In genomic region chr4:74023709-74024108, GRCh38 we compare ENCODE assay signal across 27 cellular contexts. TPM values are rescaled to one million over a fixed set of nuclear protein-coding genes. Genes with fewer than 3 reads are reported as not detected.
"Had no signal": no experiment of that assay in that cellular context is flagged by ENCODE, and none has a peak within 500 bp of the region (broad histone marks: within the 10 kb centered on the region; RNA-seq: fewer than 3 reads in every experiment).

No MANE protein-coding gene starts in this region.

- DNase-seq: activated B cell treated with CpG ODN at 0.5 μM for 24 hours; activated CD4-positive, alpha-beta T cell treated with anti-CD3 and anti-CD28 coated beads for 1 hour; activated CD4-positive, alpha-beta T cell treated with anti-CD3 and anti-CD28 coated beads, Interleukin-2, amount 10 ng/mL, durations not matched to agents 24 days and 14 days; activated CD4-positive, alpha-beta T cell treated with anti-CD3 and anti-CD28 coated beads, Interleukin-2, amount 50 U/mL, for 48 hours; activated CD8-positive, alpha-beta memory T cell treated with anti-CD3 and anti-CD28 coated beads, Interleukin-2, amount 10 ng/mL, durations not matched to agents 7 days and 5 days; activated effector memory CD4-positive, alpha-beta T cell treated with Interleukin-2 at 50 U/mL for 16 hours; activated naive CD4-positive, alpha-beta T cell treated with Interleukin-2 at 50 U/mL for 16 hours; activated T-cell treated with anti-CD3 and anti-CD28 coated beads, Interleukin-2, amount 50 U/mL, for 24 hours; amygdala; KG1; MG63; NCI-H1105; NCI-H1436; NCI-H1694 treated with DMSO at 0.1 percent for 48 hours; NCI-H2029 treated with DMSO at 0.1 percent for 48 hours; NCI-H446; NCI-H524; PC-9; SIG-M5; T-helper 17 cell; T-helper 9 cell had no signal

- H3K36me3 ChIP-seq: MG63 had no signal

- H3K4me3 ChIP-seq: MG63, PC-9 had no signal

- H3K27ac Mint-ChIP-seq: activated B cell treated with CpG ODN at 0.5 μM for 24 hours; activated CD4-positive, alpha-beta T cell treated with anti-CD3 and anti-CD28 coated beads, Interleukin-2, amount 10 ng/mL, durations not matched to agents 24 days and 14 days; activated CD8-positive, alpha-beta memory T cell treated with anti-CD3 and anti-CD28 coated beads, Interleukin-2, amount 10 ng/mL, durations not matched to agents 7 days and 5 days; activated naive CD8-positive, alpha-beta T cell; activated T-cell treated with anti-CD3 and anti-CD28 coated beads, Interleukin-2, amount 50 U/mL, for 24 hours; activated T-helper 1 cell treated with anti-CD3 and anti-CD28 coated beads, Interleukin-12 subunit alpha, Interleukin-12 subunit beta, Interleukin-2, Interleukin-4 antibody, amounts not matched to agents 30 ng/mL and 10 ng/mL and 1 ng/mL, durations not matched to agents 14 hours and 24 hours and 36 hours; brain; IgD-negative memory B cell; T-helper 17 cell had no signal

- H3K36me3 Mint-ChIP-seq: activated CD8-positive, alpha-beta memory T cell treated with anti-CD3 and anti-CD28 coated beads, Interleukin-2, amount 10 ng/mL, durations not matched to agents 7 days and 5 days; brain; IgD-negative memory B cell had no signal

- ATAC-seq: activated CD8-positive, alpha-beta memory T cell treated with anti-CD3 and anti-CD28 coated beads, Interleukin-2, amount 10 ng/mL, durations not matched to agents 7 days and 5 days; T-helper 17 cell had no signal

- H2AFZ ChIP-seq: PC-9 had no signal

- H3K9me3 Mint-ChIP-seq: activated CD4-positive, alpha-beta T cell treated with anti-CD3 and anti-CD28 coated beads, Interleukin-2, amount 10 ng/mL, durations not matched to agents 24 days and 14 days; activated T-cell treated with anti-CD3 and anti-CD28 coated beads, Interleukin-2, amount 50 U/mL, for 24 hours had no signal

- H3K4me2 ChIP-seq: PC-9 had no signal

- H3K4me3 Mint-ChIP-seq: activated B cell treated with CpG ODN at 0.5 μM for 24 hours; activated CD4-positive, alpha-beta T cell treated with anti-CD3 and anti-CD28 coated beads, Interleukin-2, amount 10 ng/mL, durations not matched to agents 24 days and 14 days; activated CD8-positive, alpha-beta memory T cell treated with anti-CD3 and anti-CD28 coated beads, Interleukin-2, amount 10 ng/mL, durations not matched to agents 7 days and 5 days; activated naive CD8-positive, alpha-beta T cell; activated T-cell treated with anti-CD3 and anti-CD28 coated beads, Interleukin-2, amount 50 U/mL, for 24 hours; activated T-helper 1 cell treated with anti-CD3 and anti-CD28 coated beads, Interleukin-12 subunit alpha, Interleukin-12 subunit beta, Interleukin-2, Interleukin-4 antibody, amounts not matched to agents 30 ng/mL and 10 ng/mL and 1 ng/mL, durations not matched to agents 14 hours and 24 hours and 36 hours; brain; IgD-negative memory B cell; T-helper 17 cell had no signal

- H3K27me3 Mint-ChIP-seq: activated naive CD8-positive, alpha-beta T cell; activated T-cell treated with anti-CD3 and anti-CD28 coated beads, Interleukin-2, amount 50 U/mL, for 24 hours; IgD-negative memory B cell had no signal

- FAIRE-seq: astrocyte had no signal

- H3K9me3 ChIP-seq: MG63 had no signal

- H3K4me1 Mint-ChIP-seq: activated B cell treated with CpG ODN at 0.5 μM for 24 hours, brain, IgD-negative memory B cell, T-helper 17 cell had no signal

- H3K27ac ChIP-seq: PC-9 had no signal

- H3K27me3 ChIP-seq: MG63 had no signal

RNA-seq across cellular contexts. Expression of gene CXCL3, which starts 14.8 kb away (rescaled TPM):
- total RNA-seq: activated B cell treated with CpG ODN at 0.5 μM for 24 hours; activated CD4-positive, alpha-beta T cell treated with anti-CD3 and anti-CD28 coated beads, Interleukin-2, amount 10 ng/mL, durations not matched to agents 24 days and 14 days; activated CD8-positive, alpha-beta memory T cell treated with anti-CD3 and anti-CD28 coated beads, Interleukin-2, amount 10 ng/mL, durations not matched to agents 7 days and 5 days; PC-9 had no signal
- polyA plus RNA-seq: IgD-negative memory B cell had no signal

RNA-seq across cellular contexts. Expression of gene CXCL5, which starts 25.2 kb away (rescaled TPM):
- total RNA-seq: activated B cell treated with CpG ODN at 0.5 μM for 24 hours; activated CD4-positive, alpha-beta T cell treated with anti-CD3 and anti-CD28 coated beads, Interleukin-2, amount 10 ng/mL, durations not matched to agents 24 days and 14 days; activated CD8-positive, alpha-beta memory T cell treated with anti-CD3 and anti-CD28 coated beads, Interleukin-2, amount 10 ng/mL, durations not matched to agents 7 days and 5 days; activated T-helper 1 cell treated with anti-CD3 and anti-CD28 coated beads, Interleukin-12 subunit alpha, Interleukin-12 subunit beta, Interleukin-2, Interleukin-4 antibody, amounts not matched to agents 30 ng/mL and 10 ng/mL and 1 ng/mL, durations not matched to agents 14 hours and 24 hours and 36 hours; PC-9 had no signal

RNA-seq across cellular contexts. Expression of gene PPBP, which starts 35.7 kb away (rescaled TPM):
- total RNA-seq: activated CD4-positive, alpha-beta T cell treated with anti-CD3 and anti-CD28 coated beads, Interleukin-2, amount 10 ng/mL, durations not matched to agents 24 days and 14 days; activated CD8-positive, alpha-beta memory T cell treated with anti-CD3 and anti-CD28 coated beads, Interleukin-2, amount 10 ng/mL, durations not matched to agents 7 days and 5 days; activated T-helper 1 cell treated with anti-CD3 and anti-CD28 coated beads, Interleukin-12 subunit alpha, Interleukin-12 subunit beta, Interleukin-2, Interleukin-4 antibody, amounts not matched to agents 30 ng/mL and 10 ng/mL and 1 ng/mL, durations not matched to agents 14 hours and 24 hours and 36 hours; astrocyte; PC-9; RPMI7951 had no signal

RNA-seq across cellular contexts. Expression of gene PF4, which starts 41.9 kb away (rescaled TPM):
- total RNA-seq: activated B cell treated with CpG ODN at 0.5 μM for 24 hours; activated CD4-positive, alpha-beta T cell treated with anti-CD3 and anti-CD28 coated beads, Interleukin-2, amount 10 ng/mL, durations not matched to agents 24 days and 14 days; activated CD8-positive, alpha-beta memory T cell treated with anti-CD3 and anti-CD28 coated beads, Interleukin-2, amount 10 ng/mL, durations not matched to agents 7 days and 5 days; activated T-helper 1 cell treated with anti-CD3 and anti-CD28 coated beads, Interleukin-12 subunit alpha, Interleukin-12 subunit beta, Interleukin-2, Interleukin-4 antibody, amounts not matched to agents 30 ng/mL and 10 ng/mL and 1 ng/mL, durations not matched to agents 14 hours and 24 hours and 36 hours; astrocyte; PC-9; RPMI7951 had no signal
